9 cellular contexts compared by ENCODE assay signal in the genomic region with DNA sequence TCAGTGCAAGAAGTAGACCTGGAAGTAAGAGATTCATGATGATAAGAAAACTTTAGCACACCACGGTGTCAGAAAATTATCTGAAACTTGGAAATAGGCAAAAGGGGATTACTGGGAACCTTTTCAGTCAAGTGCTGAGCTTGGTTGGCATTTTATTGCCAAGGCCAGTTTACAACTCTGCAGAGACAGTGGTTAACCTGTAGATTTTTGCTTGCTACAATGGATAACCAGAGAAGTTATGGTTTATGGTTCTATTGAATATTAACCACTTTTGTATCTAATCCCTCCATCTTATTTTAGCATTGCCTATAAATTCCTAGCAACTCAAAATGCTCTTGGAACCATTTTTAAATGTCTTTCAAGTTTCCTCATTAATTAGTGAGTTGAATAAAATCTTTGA. TPM values are rescaled to one million over a fixed set of nuclear protein-coding genes. Genes with fewer than 3 reads are reported as not detected.
"Had no signal": no experiment of that assay in that cellular context is flagged by ENCODE, and none has a peak within 500 bp of the region (broad histone marks: within the 10 kb centered on the region; RNA-seq: fewer than 3 reads in every experiment).

No MANE protein-coding gene starts in this region.

- DNase-seq: GM23248, GOT3, H7, H9, HCEC 1CT, HFFc6 had no signal

- H3K9me3 ChIP-seq: HAP-1 had no signal

- ATAC-seq: GM23338, HCT116 had no signal

- H3K4me3 ChIP-seq: GM23248, GM23338, HAP-1 had no signal

- H3K4me1 ChIP-seq: HAP-1 had no signal

- H3K36me3 ChIP-seq: HAP-1 had no signal

RNA-seq across cellular contexts. Expression of a gene that starts 13.3 kb away (rescaled TPM):
- total RNA-seq: GM23248, HFFc6 had no signal
